22 cellular contexts compared by ENCODE assay signal in the genomic region with DNA sequence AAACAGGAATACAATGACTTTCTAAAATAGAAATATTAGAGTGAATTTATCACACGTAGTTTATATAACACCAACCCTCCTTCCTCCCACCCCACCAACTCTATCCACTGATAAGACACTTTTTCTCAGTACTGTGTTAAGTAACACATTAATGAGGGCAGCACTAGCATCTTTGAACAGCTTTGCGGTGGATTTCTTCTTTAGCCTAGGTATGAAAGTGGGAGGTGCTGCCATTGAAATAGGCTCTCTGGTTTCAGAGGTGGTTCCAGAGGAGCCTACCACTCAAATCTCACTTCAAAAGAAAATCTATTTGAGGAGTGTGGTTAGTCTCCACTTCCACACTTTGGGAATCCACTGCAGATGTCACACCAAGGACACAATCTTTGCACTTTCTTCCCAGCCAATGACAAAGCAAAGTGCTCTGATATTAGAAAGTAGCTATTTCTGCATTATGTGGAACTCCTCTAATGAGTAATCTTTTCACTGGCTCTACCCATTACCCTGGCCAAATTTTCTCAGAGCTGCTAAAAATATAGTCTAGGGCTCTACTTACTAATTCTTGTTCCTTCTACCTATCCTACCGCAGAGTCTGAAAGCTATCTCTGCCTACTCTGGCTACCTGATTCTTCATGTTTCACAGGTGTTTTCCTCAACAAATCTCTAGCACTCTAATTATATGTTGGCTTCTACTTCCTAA.
A peak's percentile ranks its signal among the peaks of the same experiment; 100 is the strongest.
DNase-seq lines count a peak whose midpoint lies in the region; ATAC-seq and TF ChIP-seq lines count a peak whose summit lies in the region.
"Had no signal": no experiment of that assay in that cellular context is flagged by ENCODE, and none has a peak within 500 bp of the region (broad histone marks: within the 10 kb centered on the region; RNA-seq: fewer than 3 reads in every experiment).

No MANE protein-coding gene starts in this region.

- H3K27me3 ChIP-seq in OCI-LY3 (ENCODE audit: low read depth, low read length), result no peaks in the 10 kb centered on the region
- H3K27me3 ChIP-seq in gastroesophageal sphincter, result no peaks in the 10 kb centered on the region
- H3K27me3 ChIP-seq in A673 (replicated peaks; ENCODE audit: insufficient read depth, low read depth, low read length, poor library complexity), result no peaks in the 10 kb centered on the region

- no peaks in the 10 kb centered on the region for H3K36me3 ChIP-seq in OCI-LY3 (replicated peaks; ENCODE audit: low read depth, low read length)
- H3K36me3 ChIP-seq in gastroesophageal sphincter, result no peaks in the 10 kb centered on the region
- no peaks in the 10 kb centered on the region for H3K36me3 ChIP-seq in A673 (ENCODE audit: insufficient read depth, low read length, poor library complexity, severe bottlenecking)

- ATAC-seq in GM18873 (IDR thresholded peaks at IDR 0.05; ENCODE audit: low FRiP score, unreplicated experiment) (peak; percentile 80), HG02678 (IDR thresholded peaks at IDR 0.05; ENCODE audit: unreplicated experiment) (peak; percentile 66), HG03159 (IDR thresholded peaks at IDR 0.05; ENCODE audit: unreplicated experiment) (peak; percentile 60), gastroesophageal sphincter (no peak), GM21360 (IDR thresholded peaks at IDR 0.05; ENCODE audit: unreplicated experiment) (no peak)
- ATAC-seq: A549, T-cell had no signal

- no peak for DNase-seq in A673 (ENCODE audit: low spot score)
- no peak for DNase-seq in stimulated activated CD4-positive, alpha-beta T cell treated with anti-CD3 and anti-CD28 coated beads, Interleukin-1b, Interleukin-23, amount 100 ng/mL, for 48 hours
- DNase-seq: COR-L47, DMS153, EL, H9, IMR-90, Kasumi-1, NCI-H1417 treated with DMSO at 0.1 percent for 48 hours, NCI-H2081, NCI-H2227 treated with DMSO at 0.1 percent for 48 hours, NCI-H526 treated with DMSO at 0.1 percent for 48 hours, T-cell, T1000 had no signal

- no peaks in the 10 kb centered on the region for H4K20me1 ChIP-seq in OCI-LY3 (ENCODE audit: insufficient read depth, low read length)

- BruUV-seq in A673 (replicated peaks; lab: Mats Ljungman, UMichigan), result no TSS peak

- no peak overlapping the region for H3K27ac ChIP-seq in OCI-LY3 (ENCODE audit: low read length)
- no peak overlapping the region for H3K27ac ChIP-seq in gastroesophageal sphincter
- H3K27ac ChIP-seq in A673 (ENCODE audit: low read depth, low read length, poor library complexity, severe bottlenecking), result no peak overlapping the region
- H3K27ac ChIP-seq: A549, SK-N-MC had no signal

- TF ChIP-seq CTCF in OCI-LY3 (IDR thresholded peaks at IDR 0.05; ENCODE audit: low read depth, low read length) (no peak), gastroesophageal sphincter (IDR thresholded peaks at IDR 0.05) (no peak), A673 (conservative IDR thresholded peaks at IDR 0.05; ENCODE audit: low read depth, low read length) (no peak)

- H3K4me3 ChIP-seq in OCI-LY3 (ENCODE audit: low read length) (no peak overlapping the region), gastroesophageal sphincter (no peak overlapping the region), A673 (ENCODE audit: low read depth, low read length, poor library complexity, severe bottlenecking) (no peak overlapping the region)
- H3K4me3 ChIP-seq: A549, SK-N-MC had no signal

- H3K79me2 ChIP-seq in OCI-LY3 (ENCODE audit: low read length), result no peaks in the 10 kb centered on the region

- WGBS in gastroesophageal sphincter (ENCODE audit: low coverage in 1 of 2), 2 donors, result 96 to 100% methylated on average over 1 to 3 of the region's 3 CpGs

- intact Hi-C loops in A673 (cut with micrococcal nuclease; ENCODE audit: unreplicated experiment), result no loop called here

- POLR2A ChIA-PET in A673 (lab: Charles Lee; ENCODE audit: low non-redundant PET), result no interaction called here

- TF ChIP-seq POLR2A in gastroesophageal sphincter (IDR thresholded peaks at IDR 0.05), result no peak

- H3K9ac ChIP-seq in OCI-LY3 (ENCODE audit: low read length), result no peak overlapping the region

- H3K4me2 ChIP-seq in OCI-LY3 (ENCODE audit: low read length), result peak overlapping the region; percentile 9; the same call in 1 of the 2 replicates
- H3K4me2 ChIP-seq: A549 had no signal

- H2AFZ ChIP-seq in OCI-LY3 (ENCODE audit: low read depth, low read length), result no peak overlapping the region

- H3K9me3 ChIP-seq in OCI-LY3 (ENCODE audit: insufficient read depth, low read length) (no peaks in the 10 kb centered on the region), gastroesophageal sphincter (no peaks in the 10 kb centered on the region), A673 (ENCODE audit: low read depth, low read length, poor library complexity, severe bottlenecking) (peaks cover 8% of the 10 kb centered on the region)
- H3K9me3 ChIP-seq: A549 had no signal

- H3K4me1 ChIP-seq in OCI-LY3 (ENCODE audit: low read length) (peaks cover 25% of the 10 kb centered on the region), gastroesophageal sphincter (no peaks in the 10 kb centered on the region), A673 (ENCODE audit: insufficient read depth, low read length, poor library complexity, severe bottlenecking) (no peaks in the 10 kb centered on the region)
- H3K4me1 ChIP-seq: A549 had no signal

- CTCF ChIA-PET in A673 (lab: Charles Lee), result no interaction called here

- no peak for TF ChIP-seq EP300 in gastroesophageal sphincter (IDR thresholded peaks at IDR 0.05)

Comparison
In these comparisons a context has a peak if more than half of its experiments do, and no peak if none do; other contexts are left out.
1. ATAC-seq: peak in GM18873 (single experiment), HG02678 (single experiment) and HG03159 (single experiment); none in gastroesophageal sphincter (single experiment) and GM21360 (single experiment).